17 cellular contexts compared by ENCODE assay signal in the genomic region with DNA sequence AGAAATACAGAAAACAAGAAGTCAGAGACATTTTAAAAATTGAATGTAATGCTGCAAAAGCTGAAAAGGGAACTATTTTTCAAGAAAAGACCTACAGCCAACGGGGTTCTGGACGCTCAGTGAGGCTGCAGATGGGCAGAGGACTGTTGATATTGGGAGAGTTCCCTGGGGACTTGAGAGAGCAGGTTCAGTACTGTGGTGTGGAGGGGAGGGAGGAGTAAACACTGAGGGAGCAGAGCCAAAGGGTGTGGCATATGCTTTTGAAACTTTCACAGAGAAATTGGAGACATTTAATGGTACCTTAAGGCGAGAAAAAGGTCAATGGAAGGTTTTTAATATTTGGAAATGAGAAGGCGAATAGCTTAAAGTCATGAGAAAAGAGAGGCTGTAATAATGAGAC.
DNase-seq lines count a peak whose midpoint lies in the region; ATAC-seq, FAIRE-seq and TF ChIP-seq lines count a peak whose summit lies in the region.
"Had no signal": no experiment of that assay in that cellular context is flagged by ENCODE, and none has a peak within 500 bp of the region (broad histone marks: within the 10 kb centered on the region; RNA-seq: fewer than 3 reads in every experiment).

No MANE protein-coding gene starts in this region.

- H2BK120ac ChIP-seq in H1 (replicated peaks; ENCODE audit: low read depth, low read length), result no peak overlapping the region

- no peak overlapping the region for H3K14ac ChIP-seq in H1 (ENCODE audit: insufficient read length)

- CTCF ChIA-PET in Calu3 (lab: Charles Lee) (no interaction called here), H1 (lab: Charles Lee; ENCODE audit: partially characterized antibody) (interaction anchor here (1.2 kb wide), 1 partner anchor 17 kb away, joined by 3 read pairs; no protein-coding TSS in a partner anchor)

- no peak overlapping the region for H4K8ac ChIP-seq in H1 (ENCODE audit: extremely low read depth, insufficient read depth, low read length)

- H3K4me1 ChIP-seq in H1 (replicated peaks in 1 of 4; ENCODE audit: control insufficient read depth in 3 of 4, insufficient read depth in 4 of 4, low read length in 3 of 4), result no peaks in the 10 kb centered on the region
- H3K4me1 ChIP-seq: BLaER1 had no signal

- H3K4me3 ChIP-seq in H1 (ENCODE audit: extremely low read depth in 1 of 4, insufficient read depth in 2 of 4, low read depth in 3 of 4, low read length in 4 of 4), result no peak overlapping the region
- H3K4me3 ChIP-seq: BLaER1 had no signal

- H2BK15ac ChIP-seq in H1 (ENCODE audit: low read length), result no peak overlapping the region

- no peak overlapping the region for H3K4ac ChIP-seq in H1 (replicated peaks; ENCODE audit: insufficient read length, low read depth, low read length)

- no peak overlapping the region for H3K56ac ChIP-seq in H1 (replicated peaks; ENCODE audit: insufficient read length, low read depth, low read length)

- H2BK20ac ChIP-seq in H1 (ENCODE audit: low read length), result no peak overlapping the region

- 83 to 100% methylated on average over 2 to 4 of the region's 4 CpGs for WGBS in H1 (ENCODE audit: extremely low coverage in 1 of 2, insufficient coverage in 1 of 2, insufficient read length in 1 of 2, insufficient replicate concordance in 2 of 2, low coverage in 1 of 2, low lambda C conversion rate in 2 of 2, missing lambda C conversion rate in 1 of 2), 2 experiments

- no peak overlapping the region for H4K5ac ChIP-seq in H1 (ENCODE audit: insufficient read length, low read depth, low read length)

- peaks cover 0 to 1% (median 0%) of the 10 kb centered on the region in 4 experiments; a peak in 1 of 7 replicates for H3K27me3 ChIP-seq in H1 (replicated peaks in 1 of 4; ENCODE audit: control insufficient read depth in 3 of 4, extremely low read depth in 1 of 4, insufficient read depth in 3 of 4, low read length in 3 of 4)
- H3K27me3 ChIP-seq: BLaER1 had no signal

- no peaks in the 10 kb centered on the region for H3K23me2 ChIP-seq in H1 (ENCODE audit: low read depth, low read length)

- H4K20me1 ChIP-seq in H1 (replicated peaks in 1 of 2; ENCODE audit: control insufficient read depth in 1 of 2, insufficient read depth in 2 of 2, low read length in 2 of 2), result no peaks in the 10 kb centered on the region
- H4K20me1 ChIP-seq: BLaER1 had no signal

- no peak for TF ChIP-seq EP300 in H1 (IDR thresholded peaks at IDR 0.05; ENCODE audit: borderline replicate concordance in 1 of 2, low read depth in 2 of 2, low read length in 2 of 2)

- no peak overlapping the region for H2BK5ac ChIP-seq in H1 (ENCODE audit: low read depth, low read length)

- peaks cover 24% of the 10 kb centered on the region for H3K4me1 Mint-ChIP-seq in Calu3 (ENCODE audit: low read depth, unreplicated experiment)
- H3K4me1 Mint-ChIP-seq: CD8-positive, alpha-beta memory T cell; H9 had no signal

- H3K9me3 ChIP-seq in H1 (ENCODE audit: insufficient read depth in 2 of 2, low read depth in 1 of 2, low read length in 1 of 2), result no peaks in the 10 kb centered on the region

- no peak overlapping the region for H2BK12ac ChIP-seq in H1 (ENCODE audit: low read depth, low read length)

- no peak for TF ChIP-seq POLR2A in H1 (IDR thresholded peaks at IDR 0.05; ENCODE audit: control extremely low read depth in 1 of 2, low read depth in 2 of 2, low read length in 2 of 2)

- H3K27ac ChIP-seq in H1 (ENCODE audit: low read depth, low read length), result no peak overlapping the region
- H3K27ac ChIP-seq: BLaER1 had no signal

- no peak overlapping the region for H3K9ac ChIP-seq in H1 (replicated peaks in 1 of 4; ENCODE audit: extremely low read depth in 1 of 4, low read depth in 3 of 4, low read length in 3 of 4)
- H3K9ac ChIP-seq: BLaER1 had no signal

- no peak for TF ChIP-seq RAD21 in H1 (IDR thresholded peaks at IDR 0.05 in 1 of 2, conservative IDR thresholded peaks at IDR 0.05 in 1 of 2; ENCODE audit: low read depth in 2 of 2, low read length in 2 of 2)

- DNase-seq in Calu3 (peak; percentile 3), NCI-H1105 treated with DMSO at 0.1 percent for 48 hours (lab: John Stamatoyannopoulos, UW) (peak; percentile 79), NCI-H748 treated with DMSO at 0.1 percent for 48 hours (lab: John Stamatoyannopoulos, UW) (peak; percentile 71), H1 (ENCODE audit: low read depth in 1 of 2, low spot score in 2 of 2) (no peak), NOMO-1 treated with DMSO at 0.1 percent for 48 hours (lab: John Stamatoyannopoulos, UW; ENCODE audit: unreplicated experiment) (no peak), left colon (no peak)
- DNase-seq: CD8-positive, alpha-beta memory T cell; H9; IMR-90; Kasumi-1; NCI-H1436 treated with DMSO at 0.1 percent for 48 hours; NCI-H2081 treated with DMSO at 0.1 percent for 48 hours; NCI-H345; SHP77 treated with DMSO at 0.1 percent for 48 hours had no signal

- ATAC-seq in left colon (no peak), GM21526 (IDR thresholded peaks at IDR 0.05; ENCODE audit: low FRiP score, unreplicated experiment) (no peak)

- H3K27me3 Mint-ChIP-seq in Calu3 (ENCODE audit: unreplicated experiment), result no peaks in the 10 kb centered on the region
- H3K27me3 Mint-ChIP-seq: CD8-positive, alpha-beta memory T cell had no signal

- no peaks in the 10 kb centered on the region for H3K79me1 ChIP-seq in H1 (ENCODE audit: low read depth, low read length)

- H3K27ac Mint-ChIP-seq in Calu3 (ENCODE audit: unreplicated experiment), result no peak overlapping the region
- H3K27ac Mint-ChIP-seq: CD8-positive, alpha-beta memory T cell; H9; T-helper 2 cell treated with Interferon-gamma antibody and Interleukin-4, amounts not matched to agents 5 μg/mL and 100 μg/mL, for 36 hours had no signal

- POLR2A ChIA-PET in H1 (lab: Charles Lee; ENCODE audit: partially characterized antibody), result no interaction called here

- no peaks in the 10 kb centered on the region for H3K36me3 Mint-ChIP-seq in Calu3 (ENCODE audit: insufficient read depth, unreplicated experiment)
- H3K36me3 Mint-ChIP-seq: CD8-positive, alpha-beta memory T cell had no signal

- peaks cover 2% of the 10 kb centered on the region for H3K9me3 Mint-ChIP-seq in Calu3 (ENCODE audit: low read depth, unreplicated experiment)
- H3K9me3 Mint-ChIP-seq: T-helper 2 cell treated with Interferon-gamma antibody and Interleukin-4, amounts not matched to agents 5 μg/mL and 100 μg/mL, for 36 hours had no signal

- H3K23ac ChIP-seq in H1 (ENCODE audit: insufficient read length), result no peak overlapping the region

- no peak overlapping the region for H4K91ac ChIP-seq in H1 (replicated peaks; ENCODE audit: insufficient read length, low read length)

- H3K4me3 Mint-ChIP-seq in Calu3 (ENCODE audit: low read depth, unreplicated experiment), result peak overlapping the region; percentile 57
- H3K4me3 Mint-ChIP-seq: CD8-positive, alpha-beta memory T cell; H9; T-helper 2 cell treated with Interferon-gamma antibody and Interleukin-4, amounts not matched to agents 5 μg/mL and 100 μg/mL, for 36 hours had no signal

- intact Hi-C loops in Calu3 (cut with micrococcal nuclease; ENCODE audit: unreplicated experiment) (no loop called here), left colon (cut with DNase I, micrococcal nuclease) (no loop called here)

- H3K36me3 ChIP-seq in H1 (ENCODE audit: control insufficient read depth in 2 of 4, insufficient read depth in 4 of 4, low read length in 3 of 4), result no peaks in the 10 kb centered on the region
- H3K36me3 ChIP-seq: BLaER1 had no signal

- no peaks in the 10 kb centered on the region for H3K79me2 ChIP-seq in H1 (ENCODE audit: control insufficient read depth in 1 of 2, insufficient read depth in 2 of 2, low read length in 2 of 2)

- no peak overlapping the region for H3K4me2 ChIP-seq in H1 (ENCODE audit: insufficient read depth in 1 of 2, low read depth in 2 of 2, low read length in 2 of 2)
- H3K4me2 ChIP-seq: BLaER1 had no signal

- no TSS peak for BruUV-seq in Calu3 (replicated peaks; lab: Mats Ljungman, UMichigan)

- no peak for FAIRE-seq in H1 (lab: Jason Lieb, UNC)

- H2AK5ac ChIP-seq in H1 (ENCODE audit: low read depth, low read length), result no peak overlapping the region

- TF ChIP-seq CTCF in Calu3 (IDR thresholded peaks at IDR 0.05; ENCODE audit: unreplicated experiment) (no peak), H1 (IDR thresholded peaks at IDR 0.05; ENCODE audit: control extremely low read depth in 1 of 3, insufficient read depth in 1 of 3, low read depth in 1 of 3, low read length in 3 of 3) (no peak)

- H3K18ac ChIP-seq in H1 (ENCODE audit: extremely low read depth, low read length), result no peak overlapping the region

- 0 out of 2 replicates have a peak overlapping the region, but pooled peaks have one; percentile 23 for H2AFZ ChIP-seq in H1 (ENCODE audit: low read length)

TF ChIP-seq in H1, 55 proteins besides CTCF, POLR2A, EP300 and RAD21 (continues in another document):
- no peak for TF ChIP-seq KDM4A (IDR thresholded peaks at IDR 0.05; ENCODE audit: low read depth, low read length, severe bottlenecking)
- no peak for TF ChIP-seq GABPA (IDR thresholded peaks at IDR 0.05; ENCODE audit: borderline replicate concordance, insufficient read depth, low read length)
- no peak for TF ChIP-seq RBBP5 (IDR thresholded peaks at IDR 0.05; ENCODE audit: borderline replicate concordance, low read depth, low read length)
- no peak for TF ChIP-seq SAP30 (IDR thresholded peaks at IDR 0.05; ENCODE audit: insufficient read depth, insufficient replicate concordance, low read length)

Comparison
In these comparisons a context has a peak if more than half of its experiments do, and no peak if none do; other contexts are left out.
1. DNase-seq: peak in Calu3 (single experiment), NCI-H1105 treated with DMSO at 0.1 percent for 48 hours (single experiment) and NCI-H748 treated with DMSO at 0.1 percent for 48 hours (single experiment); none in H1 (0 of 2), NOMO-1 treated with DMSO at 0.1 percent for 48 hours (single experiment) and left colon (0 of 2).